15 cellular contexts compared by ENCODE assay signal in the genomic region with DNA sequence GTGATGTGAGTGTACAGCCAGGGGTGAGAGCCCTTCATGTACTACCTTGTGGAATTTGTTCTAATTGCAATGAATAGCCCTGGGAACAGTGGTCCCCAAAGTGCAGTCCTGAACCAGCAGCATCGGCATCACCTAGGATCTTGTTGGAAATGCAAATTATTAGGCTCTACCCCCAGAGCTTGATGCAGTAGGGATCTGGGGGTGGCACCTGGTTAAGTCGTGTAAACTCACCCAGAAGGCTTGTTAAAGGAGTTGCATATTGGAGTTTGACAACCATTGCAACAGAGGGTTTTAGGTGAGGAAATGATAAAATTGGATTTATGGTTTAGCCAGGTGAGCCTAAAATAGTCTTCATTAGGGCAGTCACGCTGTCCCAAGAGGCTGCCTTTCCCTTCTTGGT.
A peak's percentile ranks its signal among the peaks of the same experiment; 100 is the strongest.
DNase-seq lines count a peak whose midpoint lies in the region; ATAC-seq and TF ChIP-seq lines count a peak whose summit lies in the region.
"Had no signal": no experiment of that assay in that cellular context is flagged by ENCODE, and none has a peak within 500 bp of the region (broad histone marks: within the 10 kb centered on the region; RNA-seq: fewer than 3 reads in every experiment).

No MANE protein-coding gene starts in this region.

- DNase-seq in left ventricle myocardium inferior: no peak
- DNase-seq in right atrium auricular region (ENCODE audit: low spot score): no peak
- DNase-seq in WERI-Rb-1: no peak
- DNase-seq in psoas muscle: no peak
- DNase-seq in T-helper 1 cell: no peak
- DNase-seq in activated CD8-positive, alpha-beta memory T cell treated with anti-CD3 and anti-CD28 coated beads, Interleukin-2, amount 50 U/mL, for 48 hours: no peak
- DNase-seq: ACHN; BE2C; CD4-positive, alpha-beta memory T cell; DMS153; DMS79; GDM1; GM23248; HCEC 1CT had no signal

- H3K27ac ChIP-seq in left ventricle myocardium inferior (replicated peaks): peak overlapping the region; percentile 89
- H3K27ac ChIP-seq in right atrium auricular region: peak overlapping the region in 1 of 2 donors; percentile 69
- peak overlapping the region; percentile 68 for H3K27ac ChIP-seq in WERI-Rb-1
- H3K27ac ChIP-seq in psoas muscle: peak overlapping the region; percentile 19
- H3K27ac ChIP-seq: GM23248, HL-60 had no signal

- H3K9me3 ChIP-seq in left ventricle myocardium inferior (replicated peaks) (no peaks in the 10 kb centered on the region), right atrium auricular region (no peaks in the 10 kb centered on the region), WERI-Rb-1 (ENCODE audit: severe bottlenecking) (peaks cover 15% of the 10 kb centered on the region), psoas muscle (no peaks in the 10 kb centered on the region)
- H3K9me3 ChIP-seq: BE2C had no signal

- 61 to 66% (median 65%) methylated on average over 3 of the region's 3 CpGs for WGBS in psoas muscle, 3 donors

- H3K27me3 ChIP-seq in left ventricle myocardium inferior (ENCODE audit: low read depth): no peaks in the 10 kb centered on the region
- no peaks in the 10 kb centered on the region for H3K27me3 ChIP-seq in right atrium auricular region
- H3K27me3 ChIP-seq in WERI-Rb-1 (ENCODE audit: insufficient read depth, low read depth, severe bottlenecking): no peaks in the 10 kb centered on the region
- H3K27me3 ChIP-seq in psoas muscle (ENCODE audit: insufficient read depth in 3 of 3, low read length in 2 of 3): no peaks in the 10 kb centered on the region
- H3K27me3 ChIP-seq: BE2C had no signal

- no peak for ATAC-seq in psoas muscle

- peaks cover 34% of the 10 kb centered on the region for H3K4me1 ChIP-seq in left ventricle myocardium inferior
- peaks cover 0 to 28% of the 10 kb centered on the region in 2 donors for H3K4me1 ChIP-seq in right atrium auricular region
- H3K4me1 ChIP-seq in psoas muscle: peaks cover 8% of the 10 kb centered on the region
- H3K4me1 ChIP-seq: BE2C had no signal

- peaks cover 32% of the 10 kb centered on the region for H3K36me3 ChIP-seq in left ventricle myocardium inferior
- peaks cover 28% of the 10 kb centered on the region for H3K36me3 ChIP-seq in right atrium auricular region
- H3K36me3 ChIP-seq in WERI-Rb-1: no peaks in the 10 kb centered on the region
- peaks cover 0 to 100% of the 10 kb centered on the region in 2 donors for H3K36me3 ChIP-seq in psoas muscle (ENCODE audit: insufficient read depth in 1 of 2, low read depth in 1 of 2)
- H3K36me3 ChIP-seq: BE2C had no signal

- H3K4me3 ChIP-seq in left ventricle myocardium inferior (no peak overlapping the region), right atrium auricular region (no peak overlapping the region), WERI-Rb-1 (ENCODE audit: low read depth, low read length) (no peak overlapping the region), psoas muscle (no peak overlapping the region)
- H3K4me3 ChIP-seq: GM23248 had no signal

- TF ChIP-seq CTCF in left ventricle myocardium inferior (IDR thresholded peaks at IDR 0.05; ENCODE audit: borderline replicate concordance): no peak
- no peak for TF ChIP-seq CTCF in right atrium auricular region (IDR thresholded peaks at IDR 0.05)
- TF ChIP-seq CTCF in WERI-Rb-1 (IDR thresholded peaks at IDR 0.05; ENCODE audit: low read depth, low read length): no peak
- TF ChIP-seq CTCF in psoas muscle (IDR thresholded peaks at IDR 0.05): no peak

- intact Hi-C loops in left ventricle myocardium inferior (cut with micrococcal nuclease) (no loop called here), psoas muscle (cut with DNase I) (no loop called here)
